18 cellular contexts compared by ENCODE assay signal in the genomic region with DNA sequence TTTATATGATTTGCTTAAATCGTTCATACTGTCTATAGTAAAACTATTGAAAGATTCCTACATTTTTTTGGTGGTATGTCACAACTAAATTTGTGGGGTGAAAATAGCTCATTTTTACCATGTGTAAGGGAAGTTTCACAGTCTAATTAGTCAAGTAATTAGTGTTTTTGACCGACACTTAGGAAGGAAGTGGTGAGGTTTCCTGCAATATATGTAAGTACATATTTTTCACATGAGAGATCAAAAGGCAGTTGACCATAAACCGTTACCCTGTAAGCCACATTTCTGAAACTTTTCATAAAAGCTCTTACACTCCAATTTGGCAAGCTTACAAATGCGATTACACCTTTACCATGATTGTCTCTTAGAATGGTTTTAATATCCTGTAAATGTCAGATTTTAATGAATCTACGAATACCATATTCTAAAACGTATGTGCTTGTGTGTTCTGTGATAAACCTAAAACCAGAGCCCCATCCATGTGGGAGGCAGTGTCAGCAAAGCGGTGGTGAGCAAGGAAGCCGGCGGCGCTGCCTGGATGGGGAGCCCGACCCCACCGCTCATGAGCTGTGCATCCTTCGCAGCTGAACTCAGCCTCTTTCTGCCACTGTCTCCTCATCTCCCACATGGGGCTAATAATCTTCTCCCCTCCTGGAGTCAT. TPM values are rescaled to one million over a fixed set of nuclear protein-coding genes. Genes with fewer than 3 reads are reported as not detected.
DNase-seq lines count a peak whose midpoint lies in the region; ATAC-seq and TF ChIP-seq lines count a peak whose summit lies in the region.
"Not testable (repeated sequence)": the region's sequence is repeated elsewhere in the genome, so short reads cannot be mapped to it uniquely, and the experiment has no call there.
"Had no signal": no experiment of that assay in that cellular context is flagged by ENCODE, and none has a peak within 500 bp of the region (broad histone marks: within the 10 kb centered on the region; RNA-seq: fewer than 3 reads in every experiment).

No MANE protein-coding gene starts in this region.

- not testable (repeated sequence) for TF ChIP-seq CTCF in mucosa of descending colon (IDR thresholded peaks at IDR 0.05)

- DNase-seq in activated CD4-positive, alpha-beta memory T cell treated with anti-CD3 and anti-CD28 coated beads for 36 hours: peak; percentile 50
- DNase-seq in activated naive CD4-positive, alpha-beta T cell treated with anti-CD3 and anti-CD28 coated beads, Interleukin-2, amount 10 ng/mL, durations not matched to agents 7 days and 5 days; mucosa of descending colon: not testable (repeated sequence)

- peaks cover 64% of the 10 kb centered on the region for H3K4me1 Mint-ChIP-seq in activated CD4-positive, alpha-beta memory T cell treated with anti-CD3 and anti-CD28 coated beads for 36 hours (ENCODE audit: low read depth)
- H3K4me1 Mint-ChIP-seq in activated naive CD4-positive, alpha-beta T cell treated with anti-CD3 and anti-CD28 coated beads, Interleukin-2, amount 10 ng/mL, durations not matched to agents 7 days and 5 days: peaks cover 70% of the 10 kb centered on the region

- not testable (repeated sequence) for H3K36me3 Mint-ChIP-seq in activated CD4-positive, alpha-beta memory T cell treated with anti-CD3 and anti-CD28 coated beads for 36 hours
- H3K36me3 Mint-ChIP-seq in activated naive CD4-positive, alpha-beta T cell treated with anti-CD3 and anti-CD28 coated beads, Interleukin-2, amount 10 ng/mL, durations not matched to agents 7 days and 5 days: peaks cover 37% of the 10 kb centered on the region

- H3K4me3 Mint-ChIP-seq in activated CD4-positive, alpha-beta memory T cell treated with anti-CD3 and anti-CD28 coated beads for 36 hours: peak overlapping the region; percentile 53
- peak overlapping the region; percentile 38 for H3K4me3 Mint-ChIP-seq in activated naive CD4-positive, alpha-beta T cell treated with anti-CD3 and anti-CD28 coated beads, Interleukin-2, amount 10 ng/mL, durations not matched to agents 7 days and 5 days

- intact Hi-C loops in activated CD4-positive, alpha-beta memory T cell treated with anti-CD3 and anti-CD28 coated beads for 36 hours (cut with micrococcal nuclease); mucosa of descending colon (cut with DNase I, micrococcal nuclease): not testable (repeated sequence)

- H3K9me3 Mint-ChIP-seq in activated CD4-positive, alpha-beta memory T cell treated with anti-CD3 and anti-CD28 coated beads for 36 hours; activated naive CD4-positive, alpha-beta T cell treated with anti-CD3 and anti-CD28 coated beads, Interleukin-2, amount 10 ng/mL, durations not matched to agents 7 days and 5 days: not testable (repeated sequence)

- CTCF ChIA-PET in activated CD4-positive, alpha-beta memory T cell treated with anti-CD3 and anti-CD28 coated beads for 36 hours (lab: Charles Lee); activated naive CD4-positive, alpha-beta T cell treated with anti-CD3 and anti-CD28 coated beads, Interleukin-2, amount 10 ng/mL, durations not matched to agents 7 days and 5 days (lab: Charles Lee): not testable (repeated sequence)

- H3K27ac Mint-ChIP-seq in activated CD4-positive, alpha-beta memory T cell treated with anti-CD3 and anti-CD28 coated beads for 36 hours: peak overlapping the region; percentile 83
- peak overlapping the region; percentile 90 for H3K27ac Mint-ChIP-seq in activated naive CD4-positive, alpha-beta T cell treated with anti-CD3 and anti-CD28 coated beads, Interleukin-2, amount 10 ng/mL, durations not matched to agents 7 days and 5 days

- H3K36me3 ChIP-seq in mucosa of descending colon (ENCODE audit: low read depth): not testable (repeated sequence)

- H3K9me3 ChIP-seq in mucosa of descending colon: not testable (repeated sequence)

- H3K4me1 ChIP-seq in mucosa of descending colon (ENCODE audit: low read depth): not testable (repeated sequence)

- POLR2A ChIA-PET in activated CD4-positive, alpha-beta memory T cell treated with anti-CD3 and anti-CD28 coated beads for 36 hours (lab: Charles Lee): not testable (repeated sequence)

- H3K4me3 ChIP-seq in mucosa of descending colon: not testable (repeated sequence)

- not testable (repeated sequence) for H3K27me3 Mint-ChIP-seq in activated CD4-positive, alpha-beta memory T cell treated with anti-CD3 and anti-CD28 coated beads for 36 hours; activated naive CD4-positive, alpha-beta T cell treated with anti-CD3 and anti-CD28 coated beads, Interleukin-2, amount 10 ng/mL, durations not matched to agents 7 days and 5 days

- ATAC-seq in GM18502 (IDR thresholded peaks at IDR 0.05; ENCODE audit: poor library complexity, unreplicated experiment) (peak; percentile 61), GM19463 (IDR thresholded peaks at IDR 0.05; ENCODE audit: unreplicated experiment) (peak; percentile 73), HG02870 (IDR thresholded peaks at IDR 0.05; ENCODE audit: unreplicated experiment) (peak; percentile 69), HG03565 (IDR thresholded peaks at IDR 0.05; ENCODE audit: unreplicated experiment) (peak; percentile 83), mucosa of descending colon (peak; percentile 53)

RNA-seq across cellular contexts. Expression of gene CDRT15, which starts 43.8 kb away (rescaled TPM):
- total RNA-seq in activated CD4-positive, alpha-beta memory T cell treated with anti-CD3 and anti-CD28 coated beads for 36 hours: not detected
- total RNA-seq in mucosa of descending colon: not detected
- total RNA-seq: aorta, Caco-2, esophagus muscularis mucosa, gastroesophageal sphincter, H1, HT1080, kidney epithelial cell, lung microvascular endothelial cell, myocyte, pancreas, tibial nerve had no signal
